Comparison of ENCODE assay signal across 13 cellular contexts in genomic region chr2:236551843-236552542, GRCh38. TPM values are rescaled to one million over a fixed set of nuclear protein-coding genes. Genes with fewer than 3 reads are reported as not detected.
DNase-seq lines count a peak whose midpoint lies in the region; ATAC-seq and TF ChIP-seq lines count a peak whose summit lies in the region.
"Had no signal": no experiment of that assay in that cellular context is flagged by ENCODE, and none has a peak within 500 bp of the region (broad histone marks: within the 10 kb centered on the region; RNA-seq: fewer than 3 reads in every experiment).

No MANE protein-coding gene starts in this region.

- ATAC-seq in HG02798 (IDR thresholded peaks at IDR 0.05; ENCODE audit: poor library complexity, unreplicated experiment) = peak; percentile 35
- ATAC-seq in HG02938 (IDR thresholded peaks at IDR 0.05; ENCODE audit: unreplicated experiment) = no peak

- H3K27ac Mint-ChIP-seq in activated CD4-positive, alpha-beta T cell treated with anti-CD3 and anti-CD28 coated beads, Interleukin-2, amount 10 ng/mL, durations not matched to agents 24 days and 14 days = peak overlapping the region; percentile 38
- peak overlapping the region; percentile 77 for H3K27ac Mint-ChIP-seq in activated naive CD8-positive, alpha-beta T cell treated with anti-CD3 and anti-CD28 coated beads for 36 hours
- no peak overlapping the region for H3K27ac Mint-ChIP-seq in osteocyte (ENCODE audit: unreplicated experiment)

- peaks cover 27% of the 10 kb centered on the region for H3K9me3 Mint-ChIP-seq in activated CD4-positive, alpha-beta T cell treated with anti-CD3 and anti-CD28 coated beads, Interleukin-2, amount 10 ng/mL, durations not matched to agents 24 days and 14 days
- peaks cover 12% of the 10 kb centered on the region for H3K9me3 Mint-ChIP-seq in activated naive CD8-positive, alpha-beta T cell treated with anti-CD3 and anti-CD28 coated beads for 36 hours
- peaks cover 22% of the 10 kb centered on the region for H3K9me3 Mint-ChIP-seq in osteocyte (ENCODE audit: unreplicated experiment)

- peaks cover 62% of the 10 kb centered on the region for H3K4me1 Mint-ChIP-seq in activated CD4-positive, alpha-beta T cell treated with anti-CD3 and anti-CD28 coated beads, Interleukin-2, amount 10 ng/mL, durations not matched to agents 24 days and 14 days
- peaks cover 82% of the 10 kb centered on the region for H3K4me1 Mint-ChIP-seq in activated naive CD8-positive, alpha-beta T cell treated with anti-CD3 and anti-CD28 coated beads for 36 hours
- peaks cover 5% of the 10 kb centered on the region for H3K4me1 Mint-ChIP-seq in osteocyte (ENCODE audit: unreplicated experiment)

- no peak for TF ChIP-seq CTCF in osteocyte (IDR thresholded peaks at IDR 0.05)

- H3K4me3 Mint-ChIP-seq in activated CD4-positive, alpha-beta T cell treated with anti-CD3 and anti-CD28 coated beads, Interleukin-2, amount 10 ng/mL, durations not matched to agents 24 days and 14 days = peak overlapping the region; percentile 20
- H3K4me3 Mint-ChIP-seq in activated naive CD8-positive, alpha-beta T cell treated with anti-CD3 and anti-CD28 coated beads for 36 hours = no peak overlapping the region
- no peak overlapping the region for H3K4me3 Mint-ChIP-seq in osteocyte (ENCODE audit: unreplicated experiment)

- H3K36me3 Mint-ChIP-seq in activated CD4-positive, alpha-beta T cell treated with anti-CD3 and anti-CD28 coated beads, Interleukin-2, amount 10 ng/mL, durations not matched to agents 24 days and 14 days (ENCODE audit: low read depth) = peaks cover 44% of the 10 kb centered on the region
- peaks cover 35% of the 10 kb centered on the region for H3K36me3 Mint-ChIP-seq in activated naive CD8-positive, alpha-beta T cell treated with anti-CD3 and anti-CD28 coated beads for 36 hours
- peaks cover 4% of the 10 kb centered on the region for H3K36me3 Mint-ChIP-seq in osteocyte (ENCODE audit: unreplicated experiment)

- intact Hi-C loops in activated CD4-positive, alpha-beta T cell treated with anti-CD3 and anti-CD28 coated beads, Interleukin-2, amount 10 ng/mL, durations not matched to agents 24 days and 14 days (cut with micrococcal nuclease) = loop anchor here (2.0 kb wide), 1 partner anchor 13 kb away; no protein-coding TSS in a partner anchor

- H3K27me3 Mint-ChIP-seq in activated CD4-positive, alpha-beta T cell treated with anti-CD3 and anti-CD28 coated beads, Interleukin-2, amount 10 ng/mL, durations not matched to agents 24 days and 14 days = no peaks in the 10 kb centered on the region
- H3K27me3 Mint-ChIP-seq in activated naive CD8-positive, alpha-beta T cell treated with anti-CD3 and anti-CD28 coated beads for 36 hours = no peaks in the 10 kb centered on the region
- peaks cover 8% of the 10 kb centered on the region for H3K27me3 Mint-ChIP-seq in osteocyte (ENCODE audit: unreplicated experiment)

- DNase-seq in activated CD4-positive, alpha-beta T cell treated with anti-CD3 and anti-CD28 coated beads, Interleukin-2, amount 10 ng/mL, durations not matched to agents 24 days and 14 days = no peak
- DNase-seq in activated CD4-positive, alpha-beta T cell treated with anti-CD3 and anti-CD28 coated beads, Interleukin-2, amount 50 U/mL, for 1 hour = no peak
- DNase-seq in activated naive CD8-positive, alpha-beta T cell treated with anti-CD3 and anti-CD28 coated beads for 36 hours = no peak
- DNase-seq in osteocyte (ENCODE audit: extremely low spot score, unreplicated experiment) = peak; percentile 7
- DNase-seq in SW 1271 (lab: John Stamatoyannopoulos, UW) = no peak
- no peak for DNase-seq in D341Med (ENCODE audit: low spot score)
- DNase-seq: DMS53, dorsolateral prefrontal cortex, foreskin melanocyte, left ventricle myocardium superior, NCI-H510A treated with DMSO at 0.1 percent for 48 hours had no signal

RNA-seq across cellular contexts. Expression of gene ACKR3, which starts 17.6 kb away (rescaled TPM):
- 0.58 and 0.64 TPM in 2 replicates for total RNA-seq in activated CD4-positive, alpha-beta T cell treated with anti-CD3 and anti-CD28 coated beads, Interleukin-2, amount 10 ng/mL, durations not matched to agents 24 days and 14 days
- total RNA-seq in activated naive CD8-positive, alpha-beta T cell treated with anti-CD3 and anti-CD28 coated beads for 36 hours = 1 to 10 TPM; 1.3 to 1.5 TPM
- 36.9 and 40.5 TPM in 2 replicates for total RNA-seq in osteocyte

Comparison
In these comparisons a context has a peak if more than half of its experiments do, and no peak if none do; other contexts are left out.
1. RNA of gene ACKR3, which starts 17.6 kb away (total RNA-seq): 36.9 to 40.5 TPM in osteocyte; 1.3 to 1.5 TPM in activated naive CD8-positive, alpha-beta T cell treated with anti-CD3 and anti-CD28 coated beads for 36 hours and 0.58 to 0.64 TPM in activated CD4-positive, alpha-beta T cell treated with anti-CD3 and anti-CD28 coated beads, Interleukin-2, amount 10 ng/mL, durations not matched to agents 24 days and 14 days; every median in the first group is over 10 times any median in the second.